In the genomic region with DNA sequence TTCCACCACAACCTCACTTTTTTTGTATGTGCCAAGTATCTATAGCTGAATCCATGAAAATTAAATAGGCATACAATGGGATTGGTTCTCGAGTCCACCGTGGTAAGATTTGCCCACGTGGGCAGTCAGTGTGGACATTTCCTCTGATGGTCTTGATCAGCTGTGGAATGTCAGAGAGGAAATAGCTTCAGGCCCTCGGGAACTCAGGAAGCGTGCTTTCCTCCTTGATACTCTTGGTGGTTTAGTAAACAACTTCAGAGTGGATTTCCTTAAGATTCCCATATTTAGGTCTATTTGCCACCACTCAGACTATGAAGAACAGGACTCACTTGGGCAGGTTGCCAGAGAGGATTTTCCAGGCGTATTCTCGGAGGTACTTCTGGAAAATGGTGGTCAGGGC, we compare ENCODE assay signal across 16 cellular contexts.
DNase-seq lines count a peak whose midpoint lies in the region; ATAC-seq, FAIRE-seq and TF ChIP-seq lines count a peak whose summit lies in the region.
"Had no signal": no experiment of that assay in that cellular context is flagged by ENCODE, and none has a peak within 500 bp of the region (broad histone marks: within the 10 kb centered on the region; RNA-seq: fewer than 3 reads in every experiment).

No MANE protein-coding gene starts in this region.

- no peaks in the 10 kb centered on the region for H3K9me3 ChIP-seq in liver (ENCODE audit: control insufficient read depth in 4 of 4, low read length in 3 of 4)
- no peaks in the 10 kb centered on the region for H3K9me3 ChIP-seq in HepG2 (ENCODE audit: low read length)
- no peaks in the 10 kb centered on the region for H3K9me3 ChIP-seq in neutrophil
- H3K9me3 ChIP-seq: A549 had no signal

- in situ Hi-C loops in HepG2 (cut with HindIII; ENCODE audit: extremely low pct_ligation_motif_present, low pct_unique_long_range_greater_than_20kb) = no loop called here

- no peak overlapping the region for H3K4me3 ChIP-seq in liver (ENCODE audit: low read depth in 1 of 3, low read length in 3 of 3)
- no peak overlapping the region for H3K4me3 ChIP-seq in HepG2 (replicated peaks in 1 of 3; ENCODE audit: insufficient read depth in 1 of 3, low read depth in 2 of 3, low read length in 3 of 3)
- H3K4me3 ChIP-seq in neutrophil (ENCODE audit: low read depth in 1 of 2, low read length in 1 of 2) = no peak overlapping the region
- H3K4me3 ChIP-seq: A549, GM12878 had no signal

- H3K4me1 ChIP-seq in liver (ENCODE audit: control insufficient read depth in 4 of 4, insufficient read depth in 4 of 4, low read length in 3 of 4) (peaks cover 0 to 3% (median 0%) of the 10 kb centered on the region in 4 donors), HepG2 (ENCODE audit: insufficient read depth, low read length) (no peaks in the 10 kb centered on the region), neutrophil (ENCODE audit: control insufficient read depth in 1 of 2, insufficient read depth in 1 of 2, low read depth in 1 of 2, low read length in 1 of 2) (peaks cover 72 to 73% of the 10 kb centered on the region in 2 experiments)

- no peak overlapping the region for H3K27ac Mint-ChIP-seq in natural killer cell treated with Interleukin-12 subunit alpha and Interleukin-12 subunit beta and Interleukin-15 and Interleukin-18, amount 100 ng/mL, for 72 hours

- BruUV-seq in HepG2 (replicated peaks; lab: Mats Ljungman, UMichigan) = no TSS peak

- no peak overlapping the region for H3K4me3 Mint-ChIP-seq in natural killer cell treated with Interleukin-12 subunit alpha and Interleukin-12 subunit beta and Interleukin-15 and Interleukin-18, amount 100 ng/mL, for 72 hours

- no peaks in the 10 kb centered on the region for H3K79me2 ChIP-seq in HepG2 (ENCODE audit: insufficient read depth, low read length)

- TF ChIP-seq EP300 in HepG2 (IDR thresholded peaks at IDR 0.05; ENCODE audit: low read depth in 2 of 2, low read length in 2 of 2) = no peak
- no peak for TF ChIP-seq EP300 in HepG2 (CRISPR knock-in tag; IDR thresholded peaks at IDR 0.05; ENCODE audit: borderline replicate concordance)

- H3K27me3 ChIP-seq in liver (ENCODE audit: control insufficient read depth in 4 of 4, insufficient read depth in 4 of 4, low read length in 3 of 4) = no peaks in the 10 kb centered on the region
- no peaks in the 10 kb centered on the region for H3K27me3 ChIP-seq in HepG2 (ENCODE audit: control insufficient read depth in 1 of 2, insufficient read depth in 2 of 2, low read length in 2 of 2)
- no peaks in the 10 kb centered on the region for H3K27me3 ChIP-seq in neutrophil

- no peaks in the 10 kb centered on the region for H3K9me3 Mint-ChIP-seq in natural killer cell treated with Interleukin-12 subunit alpha and Interleukin-12 subunit beta and Interleukin-15 and Interleukin-18, amount 100 ng/mL, for 72 hours

- H3K36me3 ChIP-seq in liver (ENCODE audit: control insufficient read depth in 4 of 4, insufficient read depth in 3 of 4, low read depth in 1 of 4, low read length in 3 of 4) (peaks cover 2 to 26% (median 12%) of the 10 kb centered on the region in 4 donors), HepG2 (replicated peaks in 1 of 2; ENCODE audit: control insufficient read depth in 1 of 2, insufficient read depth in 2 of 2, low read length in 2 of 2) (peaks cover 15 to 33% of the 10 kb centered on the region in 2 experiments), neutrophil (no peaks in the 10 kb centered on the region)

- H3K4me2 ChIP-seq in HepG2 (ENCODE audit: low read depth, low read length) = no peak overlapping the region
- H3K4me2 ChIP-seq: A549 had no signal

- TF ChIP-seq POLR2A in HepG2 (IDR thresholded peaks at IDR 0.05; ENCODE audit: insufficient read depth in 1 of 2, low read depth in 2 of 2, low read length in 2 of 2) = no peak

- TF ChIP-seq CTCF in liver (IDR thresholded peaks at IDR 0.05; ENCODE audit: low read depth, low read length, missing input control) (no peak), HepG2 (CRISPR knock-in tag; IDR thresholded peaks at IDR 0.05) (no peak), neutrophil (IDR thresholded peaks at IDR 0.05) (no peak)

- no peak for FAIRE-seq in HepG2 (lab: Jason Lieb, UNC)
- FAIRE-seq: A549, GM12878, HTR-8/SVneo had no signal

- POLR2A ChIA-PET in HepG2 (lab: Yijun Ruan, JAX) = no interaction called here

- WGBS in liver = 82% methylated on average over 7 of the region's 7 CpGs
- WGBS in HepG2 (ENCODE audit: low lambda C conversion rate) = 88% methylated on average over 7 of the region's 7 CpGs

- no peaks in the 10 kb centered on the region for H4K20me1 ChIP-seq in HepG2 (ENCODE audit: insufficient read depth, low read length)

- CTCF ChIA-PET in HepG2 (lab: Yijun Ruan, JAX; ENCODE audit: low intra/inter-chr PET ratio, low total read pairs) = no interaction called here

- DNase-seq in HepG2 (ENCODE audit: low spot score) = no peak
- DNase-seq in foreskin melanocyte = peak; percentile 64
- DNase-seq in natural killer cell treated with Interleukin-12 subunit alpha and Interleukin-12 subunit beta and Interleukin-15 and Interleukin-18, amount 100 ng/mL, for 72 hours (ENCODE audit: low spot score) = no peak
- no peak for DNase-seq in NCI-H1694 (lab: John Stamatoyannopoulos, UW)
- DNase-seq: COR-L47, HCEC 1CT, NCI-H1436 treated with DMSO at 0.1 percent for 48 hours, NCI-H226, NCI-H526 had no signal

- H3K27me3 Mint-ChIP-seq in natural killer cell treated with Interleukin-12 subunit alpha and Interleukin-12 subunit beta and Interleukin-15 and Interleukin-18, amount 100 ng/mL, for 72 hours = no peaks in the 10 kb centered on the region

- intact Hi-C loops in HepG2 (cut with micrococcal nuclease; ENCODE audit: unreplicated experiment) = no loop called here

- H3K4me1 Mint-ChIP-seq in natural killer cell treated with Interleukin-12 subunit alpha and Interleukin-12 subunit beta and Interleukin-15 and Interleukin-18, amount 100 ng/mL, for 72 hours (ENCODE audit: low read depth in 2 of 2) = peaks cover 16 to 21% of the 10 kb centered on the region in 2 donors

- peaks cover 15% of the 10 kb centered on the region for H3K36me3 Mint-ChIP-seq in natural killer cell treated with Interleukin-12 subunit alpha and Interleukin-12 subunit beta and Interleukin-15 and Interleukin-18, amount 100 ng/mL, for 72 hours

- H2AFZ ChIP-seq in HepG2 (ENCODE audit: low read length) = no peak overlapping the region

- H3K27ac ChIP-seq in liver (ENCODE audit: low read depth in 1 of 2, low read length in 2 of 2) (peak overlapping the region in 1 of 2 donors; percentile 14), HepG2 (ENCODE audit: extremely low read length, insufficient read depth, low read length) (no peak overlapping the region), neutrophil (peak overlapping the region; percentile 92)
- H3K27ac ChIP-seq: A549 had no signal

- H3K9ac ChIP-seq in liver (ENCODE audit: low read depth in 1 of 2, low read length in 2 of 2) = no peak overlapping the region
- no peak overlapping the region for H3K9ac ChIP-seq in HepG2 (ENCODE audit: insufficient read depth, low read depth, low read length)

- no peak for TF ChIP-seq RAD21 in liver (IDR thresholded peaks at IDR 0.05)
- no peak for TF ChIP-seq RAD21 in HepG2 (CRISPR knock-in tag; IDR thresholded peaks at IDR 0.05)

- no peak for ATAC-seq in HepG2
- no peak for ATAC-seq in HG02840 (IDR thresholded peaks at IDR 0.05; ENCODE audit: low FRiP score, unreplicated experiment)
- no peak for ATAC-seq in natural killer cell treated with Interleukin-12 subunit alpha and Interleukin-12 subunit beta and Interleukin-15 and Interleukin-18, amount 100 ng/mL, for 72 hours
- no peak for ATAC-seq in HG03159 (IDR thresholded peaks at IDR 0.05; ENCODE audit: unreplicated experiment)
- ATAC-seq: A549, GM12878 had no signal

TF ChIP-seq in liver, 16 proteins besides CTCF, POLR2A, EP300 and RAD21:
- TF ChIP-seq, protein P1, sequence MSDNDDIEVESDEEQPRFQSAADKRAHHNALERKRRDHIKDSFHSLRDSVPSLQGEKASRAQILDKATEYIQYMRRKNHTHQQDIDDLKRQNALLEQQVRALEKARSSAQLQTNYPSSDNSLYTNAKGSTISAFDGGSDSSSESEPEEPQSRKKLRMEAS (IDR thresholded peaks at IDR 0.05) = peak; percentile 55
- TF ChIP-seq NR2F2 (IDR thresholded peaks at IDR 0.05) (peak; percentile 57), GABPA (IDR thresholded peaks at IDR 0.05 in 1 of 2, conservative IDR thresholded peaks at IDR 0.05 in 1 of 2) (no peak), SP1 (IDR thresholded peaks at IDR 0.05) (peak; percentile 21)
TF ChIP-seq in liver: peak in this region for 3.

TF ChIP-seq in HepG2, 621 proteins besides CTCF, POLR2A, EP300 and RAD21 (continues in another document):
- TF ChIP-seq ZBTB4 (CRISPR knock-in tag; IDR thresholded peaks at IDR 0.05; ENCODE audit: borderline replicate concordance) (no peak), MXD4 (CRISPR knock-in tag; IDR thresholded peaks at IDR 0.05) (no peak), ZNF816 (CRISPR knock-in tag; IDR thresholded peaks at IDR 0.05; ENCODE audit: borderline replicate concordance) (no peak), NFE2 (CRISPR knock-in tag; IDR thresholded peaks at IDR 0.05) (no peak), GFI1 (CRISPR knock-in tag; IDR thresholded peaks at IDR 0.05; ENCODE audit: borderline replicate concordance) (no peak), SAFB2 (CRISPR knock-in tag; IDR thresholded peaks at IDR 0.05; ENCODE audit: borderline replicate concordance, low read depth) (no peak), ZNF772 (CRISPR knock-in tag; IDR thresholded peaks at IDR 0.05) (no peak), ARHGAP35 (CRISPR knock-in tag; IDR thresholded peaks at IDR 0.05; ENCODE audit: borderline replicate concordance) (no peak), ZMYM3 (CRISPR knock-in tag; IDR thresholded peaks at IDR 0.05) (no peak)
